Comparison of ENCODE assay signal across 1 cellular context in the genomic region with DNA sequence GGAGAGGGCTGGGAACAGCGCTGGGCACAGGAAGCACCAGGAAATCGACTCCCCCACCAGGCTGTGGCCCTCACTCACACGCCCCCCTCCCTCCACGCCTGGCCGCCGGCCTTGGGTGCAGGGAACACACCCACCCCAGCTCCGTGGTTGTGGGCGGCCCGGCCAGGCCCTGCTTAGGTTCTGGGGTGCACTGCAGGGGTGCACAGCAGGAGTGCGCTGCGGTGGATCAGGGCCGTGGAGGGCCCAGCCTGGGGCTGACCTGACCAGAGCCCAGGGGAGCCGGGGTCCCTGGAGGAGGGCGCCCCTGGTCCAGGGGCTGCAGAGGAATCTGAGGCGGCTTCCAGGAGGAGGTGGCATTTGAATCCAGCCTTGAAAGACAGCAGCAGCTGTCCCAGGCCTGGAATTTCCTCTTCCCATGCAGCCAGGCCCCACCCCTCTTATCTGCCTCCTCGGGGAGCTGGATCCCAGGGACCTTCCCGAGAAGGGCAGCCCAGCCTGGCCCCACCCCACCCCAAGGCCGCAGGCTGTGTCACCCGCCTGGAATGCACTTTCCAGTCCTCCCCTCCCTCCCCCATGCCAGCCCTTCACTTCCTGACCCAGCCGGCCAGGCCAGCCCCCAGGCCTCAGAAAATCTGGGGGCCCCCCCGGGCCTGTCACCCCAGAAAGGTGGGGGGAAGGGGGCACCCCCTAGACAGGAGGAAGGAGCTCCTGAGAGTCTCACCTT.
TF ChIP-seq lines count a peak whose summit lies in the region.

No MANE protein-coding gene starts in this region.

TF ChIP-seq in HepG2, 621 proteins besides CTCF, POLR2A, EP300 and RAD21 (continued from another document and continues in another):
- TF ChIP-seq ATM (IDR thresholded peaks at IDR 0.05; ENCODE audit: borderline replicate concordance), result no peak
- TF ChIP-seq MED8 (CRISPR knock-in tag; IDR thresholded peaks at IDR 0.05; ENCODE audit: insufficient replicate concordance), result no peak
- TF ChIP-seq YEATS2 (CRISPR knock-in tag; IDR thresholded peaks at IDR 0.05; ENCODE audit: borderline replicate concordance), result no peak
- TF ChIP-seq, protein P1, sequence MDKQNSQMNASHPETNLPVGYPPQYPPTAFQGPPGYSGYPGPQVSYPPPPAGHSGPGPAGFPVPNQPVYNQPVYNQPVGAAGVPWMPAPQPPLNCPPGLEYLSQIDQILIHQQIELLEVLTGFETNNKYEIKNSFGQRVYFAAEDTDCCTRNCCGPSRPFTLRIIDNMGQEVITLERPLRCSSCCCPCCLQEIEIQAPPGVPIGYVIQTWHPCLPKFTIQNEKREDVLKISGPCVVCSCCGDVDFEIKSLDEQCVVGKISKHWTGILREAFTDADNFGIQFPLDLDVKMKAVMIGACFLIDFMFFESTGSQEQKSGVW (CRISPR knock-in tag; IDR thresholded peaks at IDR 0.05; ENCODE audit: borderline replicate concordance), result no peak
- TF ChIP-seq ZNF788 (CRISPR knock-in tag; IDR thresholded peaks at IDR 0.05; ENCODE audit: borderline replicate concordance), result peak; percentile 58; the same call in 1 of the 2 replicates
- no peak for TF ChIP-seq EED (CRISPR knock-in tag; IDR thresholded peaks at IDR 0.05)
- no peak for TF ChIP-seq SNAI1 (CRISPR knock-in tag; IDR thresholded peaks at IDR 0.05; ENCODE audit: borderline replicate concordance)
- TF ChIP-seq ZNF598 (CRISPR knock-in tag; IDR thresholded peaks at IDR 0.05; ENCODE audit: borderline replicate concordance), result no peak
- TF ChIP-seq, protein P2, sequence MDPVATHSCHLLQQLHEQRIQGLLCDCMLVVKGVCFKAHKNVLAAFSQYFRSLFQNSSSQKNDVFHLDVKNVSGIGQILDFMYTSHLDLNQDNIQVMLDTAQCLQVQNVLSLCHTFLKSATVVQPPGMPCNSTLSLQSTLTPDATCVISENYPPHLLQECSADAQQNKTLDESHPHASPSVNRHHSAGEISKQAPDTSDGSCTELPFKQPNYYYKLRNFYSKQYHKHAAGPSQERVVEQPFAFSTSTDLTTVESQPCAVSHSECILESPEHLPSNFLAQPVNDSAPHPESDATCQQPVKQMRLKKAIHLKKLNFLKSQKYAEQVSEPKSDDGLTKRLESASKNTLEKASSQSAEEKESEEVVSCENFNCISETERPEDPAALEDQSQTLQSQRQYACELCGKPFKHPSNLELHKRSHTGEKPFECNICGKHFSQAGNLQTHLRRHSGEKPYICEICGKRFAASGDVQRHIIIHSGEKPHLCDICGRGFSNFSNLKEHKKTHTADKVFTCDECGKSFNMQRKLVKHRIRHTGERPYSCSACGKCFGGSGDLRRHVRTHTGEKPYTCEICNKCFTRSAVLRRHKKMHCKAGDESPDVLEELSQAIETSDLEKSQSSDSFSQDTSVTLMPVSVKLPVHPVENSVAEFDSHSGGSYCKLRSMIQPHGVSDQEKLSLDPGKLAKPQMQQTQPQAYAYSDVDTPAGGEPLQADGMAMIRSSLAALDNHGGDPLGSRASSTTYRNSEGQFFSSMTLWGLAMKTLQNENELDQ (CRISPR knock-in tag; IDR thresholded peaks at IDR 0.05; ENCODE audit: borderline replicate concordance), result no peak
- no peak for TF ChIP-seq ZBTB1 (CRISPR knock-in tag; IDR thresholded peaks at IDR 0.05; ENCODE audit: borderline replicate concordance)
- TF ChIP-seq TEAD3 (CRISPR knock-in tag; optimal IDR thresholded peaks at IDR 0.05; ENCODE audit: borderline replicate concordance), result peak; percentile 98
- TF ChIP-seq, protein P3, sequence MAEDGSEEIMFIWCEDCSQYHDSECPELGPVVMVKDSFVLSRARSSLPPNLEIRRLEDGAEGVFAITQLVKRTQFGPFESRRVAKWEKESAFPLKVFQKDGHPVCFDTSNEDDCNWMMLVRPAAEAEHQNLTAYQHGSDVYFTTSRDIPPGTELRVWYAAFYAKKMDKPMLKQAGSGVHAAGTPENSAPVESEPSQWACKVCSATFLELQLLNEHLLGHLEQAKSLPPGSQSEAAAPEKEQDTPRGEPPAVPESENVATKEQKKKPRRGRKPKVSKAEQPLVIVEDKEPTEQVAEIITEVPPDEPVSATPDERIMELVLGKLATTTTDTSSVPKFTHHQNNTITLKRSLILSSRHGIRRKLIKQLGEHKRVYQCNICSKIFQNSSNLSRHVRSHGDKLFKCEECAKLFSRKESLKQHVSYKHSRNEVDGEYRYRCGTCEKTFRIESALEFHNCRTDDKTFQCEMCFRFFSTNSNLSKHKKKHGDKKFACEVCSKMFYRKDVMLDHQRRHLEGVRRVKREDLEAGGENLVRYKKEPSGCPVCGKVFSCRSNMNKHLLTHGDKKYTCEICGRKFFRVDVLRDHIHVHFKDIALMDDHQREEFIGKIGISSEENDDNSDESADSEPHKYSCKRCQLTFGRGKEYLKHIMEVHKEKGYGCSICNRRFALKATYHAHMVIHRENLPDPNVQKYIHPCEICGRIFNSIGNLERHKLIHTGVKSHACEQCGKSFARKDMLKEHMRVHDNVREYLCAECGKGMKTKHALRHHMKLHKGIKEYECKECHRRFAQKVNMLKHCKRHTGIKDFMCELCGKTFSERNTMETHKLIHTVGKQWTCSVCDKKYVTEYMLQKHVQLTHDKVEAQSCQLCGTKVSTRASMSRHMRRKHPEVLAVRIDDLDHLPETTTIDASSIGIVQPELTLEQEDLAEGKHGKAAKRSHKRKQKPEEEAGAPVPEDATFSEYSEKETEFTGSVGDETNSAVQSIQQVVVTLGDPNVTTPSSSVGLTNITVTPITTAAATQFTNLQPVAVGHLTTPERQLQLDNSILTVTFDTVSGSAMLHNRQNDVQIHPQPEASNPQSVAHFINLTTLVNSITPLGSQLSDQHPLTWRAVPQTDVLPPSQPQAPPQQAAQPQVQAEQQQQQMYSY (CRISPR knock-in tag; IDR thresholded peaks at IDR 0.05), result 0 out of 2 replicates have a peak, but pooled peaks have one; percentile 31
- TF ChIP-seq ZNF121 (CRISPR knock-in tag; IDR thresholded peaks at IDR 0.05), result peak; percentile 51; the same call in 1 of the 2 replicates
- no peak for TF ChIP-seq ZNF766 (CRISPR knock-in tag; IDR thresholded peaks at IDR 0.05; ENCODE audit: borderline replicate concordance)
- no peak for TF ChIP-seq PLRG1 (conservative IDR thresholded peaks at IDR 0.05)
- TF ChIP-seq, protein P4, sequence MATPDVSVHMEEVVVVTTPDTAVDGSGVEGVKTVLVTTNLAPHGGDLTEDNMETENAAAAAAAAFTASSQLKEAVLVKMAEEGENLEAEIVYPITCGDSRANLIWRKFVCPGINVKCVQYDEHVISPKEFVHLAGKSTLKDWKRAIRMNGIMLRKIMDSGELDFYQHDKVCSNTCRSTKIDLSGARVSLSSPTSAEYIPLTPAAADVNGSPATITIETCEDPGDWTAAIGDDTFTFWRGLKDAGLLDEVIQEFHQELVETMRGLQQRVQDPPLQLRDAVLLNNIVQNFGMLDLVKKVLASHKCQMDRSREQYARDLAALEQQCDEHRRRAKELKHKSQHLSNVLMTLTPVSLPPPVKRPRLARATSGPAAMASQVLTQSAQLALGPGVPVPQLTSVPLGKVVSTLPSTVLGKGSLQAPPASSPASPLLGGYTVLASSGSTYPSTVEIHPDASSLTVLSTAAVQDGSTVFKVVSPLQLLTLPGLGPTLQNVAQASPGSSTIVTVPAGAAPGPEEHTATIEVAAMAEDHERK (CRISPR knock-in tag; IDR thresholded peaks at IDR 0.05; ENCODE audit: low read depth), result no peak
- TF ChIP-seq, protein P5, sequence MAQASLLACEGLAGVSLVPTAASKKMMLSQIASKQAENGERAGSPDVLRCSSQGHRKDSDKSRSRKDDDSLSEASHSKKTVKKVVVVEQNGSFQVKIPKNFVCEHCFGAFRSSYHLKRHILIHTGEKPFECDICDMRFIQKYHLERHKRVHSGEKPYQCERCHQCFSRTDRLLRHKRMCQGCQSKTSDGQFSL (CRISPR knock-in tag; IDR thresholded peaks at IDR 0.05), result no peak
- TF ChIP-seq, protein P6, sequence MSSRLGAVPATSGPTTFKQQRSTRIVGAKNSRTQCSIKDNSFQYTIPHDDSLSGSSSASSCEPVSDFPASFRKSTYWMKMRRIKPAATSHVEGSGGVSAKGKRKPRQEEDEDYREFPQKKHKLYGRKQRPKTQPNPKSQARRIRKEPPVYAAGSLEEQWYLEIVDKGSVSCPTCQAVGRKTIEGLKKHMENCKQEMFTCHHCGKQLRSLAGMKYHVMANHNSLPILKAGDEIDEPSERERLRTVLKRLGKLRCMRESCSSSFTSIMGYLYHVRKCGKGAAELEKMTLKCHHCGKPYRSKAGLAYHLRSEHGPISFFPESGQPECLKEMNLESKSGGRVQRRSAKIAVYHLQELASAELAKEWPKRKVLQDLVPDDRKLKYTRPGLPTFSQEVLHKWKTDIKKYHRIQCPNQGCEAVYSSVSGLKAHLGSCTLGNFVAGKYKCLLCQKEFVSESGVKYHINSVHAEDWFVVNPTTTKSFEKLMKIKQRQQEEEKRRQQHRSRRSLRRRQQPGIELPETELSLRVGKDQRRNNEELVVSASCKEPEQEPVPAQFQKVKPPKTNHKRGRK (CRISPR knock-in tag; IDR thresholded peaks at IDR 0.05), result no peak
- TF ChIP-seq, protein P7, sequence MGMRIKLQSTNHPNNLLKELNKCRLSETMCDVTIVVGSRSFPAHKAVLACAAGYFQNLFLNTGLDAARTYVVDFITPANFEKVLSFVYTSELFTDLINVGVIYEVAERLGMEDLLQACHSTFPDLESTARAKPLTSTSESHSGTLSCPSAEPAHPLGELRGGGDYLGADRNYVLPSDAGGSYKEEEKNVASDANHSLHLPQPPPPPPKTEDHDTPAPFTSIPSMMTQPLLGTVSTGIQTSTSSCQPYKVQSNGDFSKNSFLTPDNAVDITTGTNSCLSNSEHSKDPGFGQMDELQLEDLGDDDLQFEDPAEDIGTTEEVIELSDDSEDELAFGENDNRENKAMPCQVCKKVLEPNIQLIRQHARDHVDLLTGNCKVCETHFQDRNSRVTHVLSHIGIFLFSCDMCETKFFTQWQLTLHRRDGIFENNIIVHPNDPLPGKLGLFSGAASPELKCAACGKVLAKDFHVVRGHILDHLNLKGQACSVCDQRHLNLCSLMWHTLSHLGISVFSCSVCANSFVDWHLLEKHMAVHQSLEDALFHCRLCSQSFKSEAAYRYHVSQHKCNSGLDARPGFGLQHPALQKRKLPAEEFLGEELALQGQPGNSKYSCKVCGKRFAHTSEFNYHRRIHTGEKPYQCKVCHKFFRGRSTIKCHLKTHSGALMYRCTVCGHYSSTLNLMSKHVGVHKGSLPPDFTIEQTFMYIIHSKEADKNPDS (CRISPR knock-in tag; IDR thresholded peaks at IDR 0.05), result no peak
- TF ChIP-seq CREM (IDR thresholded peaks at IDR 0.05), result 0 out of 2 replicates have a peak, but pooled peaks have one; percentile 16
- no peak for TF ChIP-seq CREM (CRISPR knock-in tag; IDR thresholded peaks at IDR 0.05)
- TF ChIP-seq, protein P8, sequence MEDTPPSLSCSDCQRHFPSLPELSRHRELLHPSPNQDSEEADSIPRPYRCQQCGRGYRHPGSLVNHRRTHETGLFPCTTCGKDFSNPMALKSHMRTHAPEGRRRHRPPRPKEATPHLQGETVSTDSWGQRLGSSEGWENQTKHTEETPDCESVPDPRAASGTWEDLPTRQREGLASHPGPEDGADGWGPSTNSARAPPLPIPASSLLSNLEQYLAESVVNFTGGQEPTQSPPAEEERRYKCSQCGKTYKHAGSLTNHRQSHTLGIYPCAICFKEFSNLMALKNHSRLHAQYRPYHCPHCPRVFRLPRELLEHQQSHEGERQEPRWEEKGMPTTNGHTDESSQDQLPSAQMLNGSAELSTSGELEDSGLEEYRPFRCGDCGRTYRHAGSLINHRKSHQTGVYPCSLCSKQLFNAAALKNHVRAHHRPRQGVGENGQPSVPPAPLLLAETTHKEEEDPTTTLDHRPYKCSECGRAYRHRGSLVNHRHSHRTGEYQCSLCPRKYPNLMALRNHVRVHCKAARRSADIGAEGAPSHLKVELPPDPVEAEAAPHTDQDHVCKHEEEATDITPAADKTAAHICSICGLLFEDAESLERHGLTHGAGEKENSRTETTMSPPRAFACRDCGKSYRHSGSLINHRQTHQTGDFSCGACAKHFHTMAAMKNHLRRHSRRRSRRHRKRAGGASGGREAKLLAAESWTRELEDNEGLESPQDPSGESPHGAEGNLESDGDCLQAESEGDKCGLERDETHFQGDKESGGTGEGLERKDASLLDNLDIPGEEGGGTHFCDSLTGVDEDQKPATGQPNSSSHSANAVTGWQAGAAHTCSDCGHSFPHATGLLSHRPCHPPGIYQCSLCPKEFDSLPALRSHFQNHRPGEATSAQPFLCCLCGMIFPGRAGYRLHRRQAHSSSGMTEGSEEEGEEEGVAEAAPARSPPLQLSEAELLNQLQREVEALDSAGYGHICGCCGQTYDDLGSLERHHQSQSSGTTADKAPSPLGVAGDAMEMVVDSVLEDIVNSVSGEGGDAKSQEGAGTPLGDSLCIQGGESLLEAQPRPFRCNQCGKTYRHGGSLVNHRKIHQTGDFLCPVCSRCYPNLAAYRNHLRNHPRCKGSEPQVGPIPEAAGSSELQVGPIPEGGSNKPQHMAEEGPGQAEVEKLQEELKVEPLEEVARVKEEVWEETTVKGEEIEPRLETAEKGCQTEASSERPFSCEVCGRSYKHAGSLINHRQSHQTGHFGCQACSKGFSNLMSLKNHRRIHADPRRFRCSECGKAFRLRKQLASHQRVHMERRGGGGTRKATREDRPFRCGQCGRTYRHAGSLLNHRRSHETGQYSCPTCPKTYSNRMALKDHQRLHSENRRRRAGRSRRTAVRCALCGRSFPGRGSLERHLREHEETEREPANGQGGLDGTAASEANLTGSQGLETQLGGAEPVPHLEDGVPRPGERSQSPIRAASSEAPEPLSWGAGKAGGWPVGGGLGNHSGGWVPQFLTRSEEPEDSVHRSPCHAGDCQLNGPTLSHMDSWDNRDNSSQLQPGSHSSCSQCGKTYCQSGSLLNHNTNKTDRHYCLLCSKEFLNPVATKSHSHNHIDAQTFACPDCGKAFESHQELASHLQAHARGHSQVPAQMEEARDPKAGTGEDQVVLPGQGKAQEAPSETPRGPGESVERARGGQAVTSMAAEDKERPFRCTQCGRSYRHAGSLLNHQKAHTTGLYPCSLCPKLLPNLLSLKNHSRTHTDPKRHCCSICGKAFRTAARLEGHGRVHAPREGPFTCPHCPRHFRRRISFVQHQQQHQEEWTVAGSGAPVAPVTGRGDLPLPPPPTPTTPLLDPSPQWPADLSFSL (CRISPR knock-in tag; IDR thresholded peaks at IDR 0.05), result no peak
- TF ChIP-seq, protein P9, sequence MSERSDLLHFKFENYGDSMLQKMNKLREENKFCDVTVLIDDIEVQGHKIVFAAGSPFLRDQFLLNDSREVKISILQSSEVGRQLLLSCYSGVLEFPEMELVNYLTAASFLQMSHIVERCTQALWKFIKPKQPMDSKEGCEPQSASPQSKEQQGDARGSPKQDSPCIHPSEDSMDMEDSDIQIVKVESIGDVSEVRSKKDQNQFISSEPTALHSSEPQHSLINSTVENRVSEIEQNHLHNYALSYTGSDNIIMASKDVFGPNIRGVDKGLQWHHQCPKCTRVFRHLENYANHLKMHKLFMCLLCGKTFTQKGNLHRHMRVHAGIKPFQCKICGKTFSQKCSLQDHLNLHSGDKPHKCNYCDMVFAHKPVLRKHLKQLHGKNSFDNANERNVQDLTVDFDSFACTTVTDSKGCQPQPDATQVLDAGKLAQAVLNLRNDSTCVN (CRISPR knock-in tag; IDR thresholded peaks at IDR 0.05; ENCODE audit: borderline replicate concordance), result peak; percentile 14; the same call in 1 of the 2 replicates
- no peak for TF ChIP-seq REXO4 (CRISPR knock-in tag; IDR thresholded peaks at IDR 0.05; ENCODE audit: borderline replicate concordance)
- TF ChIP-seq MTF2 (CRISPR knock-in tag; IDR thresholded peaks at IDR 0.05; ENCODE audit: borderline replicate concordance), result no peak
